Comparison of ENCODE assay signal across 28 cellular contexts in genomic region chr7:14717169-14717568, GRCh38.
"Had no signal": no experiment of that assay in that cellular context is flagged by ENCODE, and none has a peak within 500 bp of the region (broad histone marks: within the 10 kb centered on the region; RNA-seq: fewer than 3 reads in every experiment).

No MANE protein-coding gene starts in this region.

- H3K36me3 ChIP-seq: brain microvascular endothelial cell, heart left ventricle had no signal

- DNase-seq: activated CD4-positive, alpha-beta memory T cell treated with anti-CD3 and anti-CD28 coated beads, Interleukin-2, amount 10 ng/mL, durations not matched to agents 7 days and 5 days; activated CD4-positive, alpha-beta T cell treated with anti-CD3 and anti-CD28 coated beads for 1 hour; activated CD4-positive, alpha-beta T cell treated with anti-CD3 and anti-CD28 coated beads for 4 hours; activated CD4-positive, alpha-beta T cell treated with anti-CD3 and anti-CD28 coated beads, Interleukin-2, amount 10 ng/mL, durations not matched to agents 7 days and 5 days; activated CD4-positive, alpha-beta T cell treated with anti-CD3 and anti-CD28 coated beads, Interleukin-2, amount 50 U/mL, for 4 hours; activated CD8-positive, alpha-beta memory T cell treated with anti-CD3 and anti-CD28 coated beads, Interleukin-2, amount 50 U/mL, for 48 hours; activated gamma-delta T cell treated with Interleukin-2 at 50 U/mL for 16 hours; activated naive CD4-positive, alpha-beta T cell treated with anti-CD3 and anti-CD28 coated beads, Interleukin-2, amount 50 U/mL, for 16 hours; activated naive CD4-positive, alpha-beta T cell treated with Interleukin-2 at 50 U/mL for 16 hours; activated T-cell treated with anti-CD3 and anti-CD28 coated beads for 4 hours; activated T-cell treated with anti-CD3 and anti-CD28 coated beads, Interleukin-2, amount 50 U/mL, for 24 hours; activated T-cell treated with anti-CD3 and anti-CD28 coated beads, Interleukin-2, amount 50 U/mL, for 72 hours; amniotic stem cell; anterior cingulate cortex; brain microvascular endothelial cell; dorsolateral prefrontal cortex; effector memory CD4-positive, alpha-beta T cell; endodermal cell; glutamatergic neuron; heart left ventricle; T-helper 17 cell; T1000 had no signal

- H3K27ac ChIP-seq: brain microvascular endothelial cell, coronary artery, dorsolateral prefrontal cortex, heart left ventricle had no signal

- H3K9me3 Mint-ChIP-seq: activated CD4-positive, alpha-beta memory T cell treated with anti-CD3 and anti-CD28 coated beads, Interleukin-2, amount 10 ng/mL, durations not matched to agents 7 days and 5 days; activated CD4-positive, alpha-beta T cell treated with anti-CD3 and anti-CD28 coated beads, Interleukin-2, amount 10 ng/mL, durations not matched to agents 7 days and 5 days; activated T-cell treated with anti-CD3 and anti-CD28 coated beads, Interleukin-2, amount 50 U/mL, for 24 hours; activated T-cell treated with anti-CD3 and anti-CD28 coated beads, Interleukin-2, amount 50 U/mL, for 72 hours; central memory CD8-positive, alpha-beta T cell; dendritic cell treated with granulocyte-macrophage colony-stimulating factor and Interleukin-4, amounts not matched to agents 40 ng/mL and 50 ng/mL, for 4 days; endodermal cell; T-helper 2 cell treated with Interferon-gamma antibody and Interleukin-4, amounts not matched to agents 5 μg/mL and 100 μg/mL, for 36 hours had no signal

- H3K4me1 ChIP-seq: heart left ventricle had no signal

- H3K4me3 Mint-ChIP-seq: activated CD4-positive, alpha-beta memory T cell treated with anti-CD3 and anti-CD28 coated beads, Interleukin-2, amount 10 ng/mL, durations not matched to agents 7 days and 5 days; activated CD4-positive, alpha-beta T cell treated with anti-CD3 and anti-CD28 coated beads, Interleukin-2, amount 10 ng/mL, durations not matched to agents 7 days and 5 days; activated naive CD8-positive, alpha-beta T cell; activated T-cell treated with anti-CD3 and anti-CD28 coated beads, Interleukin-2, amount 50 U/mL, for 24 hours; activated T-cell treated with anti-CD3 and anti-CD28 coated beads, Interleukin-2, amount 50 U/mL, for 72 hours; central memory CD8-positive, alpha-beta T cell; dendritic cell treated with granulocyte-macrophage colony-stimulating factor and Interleukin-4, amounts not matched to agents 40 ng/mL and 50 ng/mL, for 4 days; endodermal cell; T-helper 17 cell; T-helper 2 cell treated with Interferon-gamma antibody and Interleukin-4, amounts not matched to agents 5 μg/mL and 100 μg/mL, for 36 hours had no signal

- H3K36me3 Mint-ChIP-seq: activated naive CD8-positive, alpha-beta T cell had no signal

- H3K27me3 ChIP-seq: brain microvascular endothelial cell, dorsolateral prefrontal cortex, heart left ventricle had no signal

- H3K9me3 ChIP-seq: heart left ventricle had no signal

- H3K4me3 ChIP-seq: coronary artery, heart left ventricle had no signal

- H3K4me1 Mint-ChIP-seq: activated CD4-positive, alpha-beta T cell treated with anti-CD3 and anti-CD28 coated beads, Interleukin-2, amount 10 ng/mL, durations not matched to agents 7 days and 5 days; central memory CD8-positive, alpha-beta T cell; T-helper 17 cell had no signal

- ATAC-seq: activated T-cell treated with anti-CD3 and anti-CD28 coated beads, Interleukin-2, amount 50 U/mL, for 72 hours; esophagus mucosa; T-helper 17 cell had no signal

- H3K27ac Mint-ChIP-seq: activated CD4-positive, alpha-beta memory T cell treated with anti-CD3 and anti-CD28 coated beads, Interleukin-2, amount 10 ng/mL, durations not matched to agents 7 days and 5 days; activated CD4-positive, alpha-beta T cell treated with anti-CD3 and anti-CD28 coated beads, Interleukin-2, amount 10 ng/mL, durations not matched to agents 7 days and 5 days; activated naive CD8-positive, alpha-beta T cell; activated T-cell treated with anti-CD3 and anti-CD28 coated beads, Interleukin-2, amount 50 U/mL, for 24 hours; dendritic cell treated with granulocyte-macrophage colony-stimulating factor and Interleukin-4, amounts not matched to agents 40 ng/mL and 50 ng/mL, for 4 days; T-helper 17 cell; T-helper 2 cell treated with Interferon-gamma antibody and Interleukin-4, amounts not matched to agents 5 μg/mL and 100 μg/mL, for 36 hours had no signal

- H3K27me3 Mint-ChIP-seq: activated CD4-positive, alpha-beta T cell treated with anti-CD3 and anti-CD28 coated beads, Interleukin-2, amount 10 ng/mL, durations not matched to agents 7 days and 5 days; activated naive CD8-positive, alpha-beta T cell; activated T-cell treated with anti-CD3 and anti-CD28 coated beads, Interleukin-2, amount 50 U/mL, for 24 hours; central memory CD8-positive, alpha-beta T cell; dendritic cell treated with granulocyte-macrophage colony-stimulating factor and Interleukin-4, amounts not matched to agents 40 ng/mL and 50 ng/mL, for 4 days had no signal
